ENCODE assay signal across 2 cellular contexts in the genomic region with DNA sequence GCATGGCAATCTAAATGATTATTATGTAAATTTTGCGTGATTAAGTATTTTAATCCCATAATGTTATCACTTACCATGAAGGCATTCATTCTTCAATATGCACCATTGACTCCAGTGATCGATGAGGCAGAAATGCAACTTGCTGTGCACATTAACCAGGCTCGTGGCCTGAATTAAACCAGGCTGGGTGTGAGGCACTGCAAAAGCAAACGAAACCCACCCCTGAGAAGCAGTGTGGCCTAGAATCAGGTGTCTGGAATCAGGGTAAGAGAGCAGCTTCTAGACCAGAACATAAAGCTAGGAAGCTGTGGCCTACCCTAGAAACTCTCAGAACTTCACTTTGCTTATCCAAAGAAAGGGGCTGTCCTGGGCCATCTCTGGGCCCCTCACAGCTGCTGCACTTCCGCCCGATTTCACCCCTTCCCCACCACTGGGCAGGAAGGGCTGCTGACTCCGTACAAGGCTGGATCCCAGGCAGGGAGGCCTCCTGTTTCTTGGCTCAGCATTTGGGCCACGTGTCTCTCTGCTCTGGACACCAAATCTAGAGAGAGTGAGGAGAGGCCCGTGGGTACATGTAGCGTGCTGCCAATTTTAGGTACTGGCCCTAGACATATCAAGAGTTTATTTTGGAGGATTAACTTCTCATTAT.
TF ChIP-seq lines count a peak whose summit lies in the region.

No MANE protein-coding gene starts in this region.

TF ChIP-seq in SK-N-SH, 30 proteins besides CTCF, POLR2A, EP300 and RAD21 (continued from another document):
- TF ChIP-seq, protein P1, sequence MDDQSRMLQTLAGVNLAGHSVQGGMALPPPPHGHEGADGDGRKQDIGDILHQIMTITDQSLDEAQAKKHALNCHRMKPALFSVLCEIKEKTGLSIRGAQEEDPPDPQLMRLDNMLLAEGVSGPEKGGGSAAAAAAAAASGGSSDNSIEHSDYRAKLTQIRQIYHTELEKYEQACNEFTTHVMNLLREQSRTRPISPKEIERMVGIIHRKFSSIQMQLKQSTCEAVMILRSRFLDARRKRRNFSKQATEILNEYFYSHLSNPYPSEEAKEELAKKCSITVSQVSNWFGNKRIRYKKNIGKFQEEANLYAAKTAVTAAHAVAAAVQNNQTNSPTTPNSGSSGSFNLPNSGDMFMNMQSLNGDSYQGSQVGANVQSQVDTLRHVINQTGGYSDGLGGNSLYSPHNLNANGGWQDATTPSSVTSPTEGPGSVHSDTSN (IDR thresholded peaks at IDR 0.05) = no peak
- TF ChIP-seq YY1 (IDR thresholded peaks at IDR 0.05; ENCODE audit: low read depth) (no peak), MXI1 (IDR thresholded peaks at IDR 0.05; ENCODE audit: low read depth, low read length) (no peak), RCOR1 (IDR thresholded peaks at IDR 0.05; ENCODE audit: low read length) (no peak), ELF1 (IDR thresholded peaks at IDR 0.05) (no peak), TAF1 (IDR thresholded peaks at IDR 0.05; ENCODE audit: borderline replicate concordance, low read depth, low read length) (no peak), TCF12 (IDR thresholded peaks at IDR 0.05) (no peak), POLR2AphosphoS5 (IDR thresholded peaks at IDR 0.05; ENCODE audit: low read depth, low read length) (no peak), TEAD4 (IDR thresholded peaks at IDR 0.05; ENCODE audit: borderline replicate concordance, insufficient read depth) (no peak), RFX5 (IDR thresholded peaks at IDR 0.05; ENCODE audit: low read length) (no peak), GABPA (IDR thresholded peaks at IDR 0.05; ENCODE audit: low read depth) (no peak), JUND (IDR thresholded peaks at IDR 0.05) (no peak)
- TF ChIP-seq, protein P2, sequence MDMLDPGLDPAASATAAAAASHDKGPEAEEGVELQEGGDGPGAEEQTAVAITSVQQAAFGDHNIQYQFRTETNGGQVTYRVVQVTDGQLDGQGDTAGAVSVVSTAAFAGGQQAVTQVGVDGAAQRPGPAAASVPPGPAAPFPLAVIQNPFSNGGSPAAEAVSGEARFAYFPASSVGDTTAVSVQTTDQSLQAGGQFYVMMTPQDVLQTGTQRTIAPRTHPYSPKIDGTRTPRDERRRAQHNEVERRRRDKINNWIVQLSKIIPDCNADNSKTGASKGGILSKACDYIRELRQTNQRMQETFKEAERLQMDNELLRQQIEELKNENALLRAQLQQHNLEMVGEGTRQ (IDR thresholded peaks at IDR 0.05; ENCODE audit: borderline replicate concordance, low read depth, low read length) = no peak
- TF ChIP-seq, protein P3, sequence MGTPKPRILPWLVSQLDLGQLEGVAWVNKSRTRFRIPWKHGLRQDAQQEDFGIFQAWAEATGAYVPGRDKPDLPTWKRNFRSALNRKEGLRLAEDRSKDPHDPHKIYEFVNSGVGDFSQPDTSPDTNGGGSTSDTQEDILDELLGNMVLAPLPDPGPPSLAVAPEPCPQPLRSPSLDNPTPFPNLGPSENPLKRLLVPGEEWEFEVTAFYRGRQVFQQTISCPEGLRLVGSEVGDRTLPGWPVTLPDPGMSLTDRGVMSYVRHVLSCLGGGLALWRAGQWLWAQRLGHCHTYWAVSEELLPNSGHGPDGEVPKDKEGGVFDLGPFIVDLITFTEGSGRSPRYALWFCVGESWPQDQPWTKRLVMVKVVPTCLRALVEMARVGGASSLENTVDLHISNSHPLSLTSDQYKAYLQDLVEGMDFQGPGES (IDR thresholded peaks at IDR 0.05; ENCODE audit: low read depth, low read length) = no peak
- TF ChIP-seq, protein P4, sequence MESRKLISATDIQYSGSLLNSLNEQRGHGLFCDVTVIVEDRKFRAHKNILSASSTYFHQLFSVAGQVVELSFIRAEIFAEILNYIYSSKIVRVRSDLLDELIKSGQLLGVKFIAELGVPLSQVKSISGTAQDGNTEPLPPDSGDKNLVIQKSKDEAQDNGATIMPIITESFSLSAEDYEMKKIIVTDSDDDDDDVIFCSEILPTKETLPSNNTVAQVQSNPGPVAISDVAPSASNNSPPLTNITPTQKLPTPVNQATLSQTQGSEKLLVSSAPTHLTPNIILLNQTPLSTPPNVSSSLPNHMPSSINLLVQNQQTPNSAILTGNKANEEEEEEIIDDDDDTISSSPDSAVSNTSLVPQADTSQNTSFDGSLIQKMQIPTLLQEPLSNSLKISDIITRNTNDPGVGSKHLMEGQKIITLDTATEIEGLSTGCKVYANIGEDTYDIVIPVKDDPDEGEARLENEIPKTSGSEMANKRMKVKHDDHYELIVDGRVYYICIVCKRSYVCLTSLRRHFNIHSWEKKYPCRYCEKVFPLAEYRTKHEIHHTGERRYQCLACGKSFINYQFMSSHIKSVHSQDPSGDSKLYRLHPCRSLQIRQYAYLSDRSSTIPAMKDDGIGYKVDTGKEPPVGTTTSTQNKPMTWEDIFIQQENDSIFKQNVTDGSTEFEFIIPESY (IDR thresholded peaks at IDR 0.05; ENCODE audit: borderline replicate concordance, low read depth) = no peak
TF ChIP-seq in SK-N-SH: peak in this region for 0.

TF ChIP-seq in SK-N-SH treated with all-trans-retinoic acid at 6 μM for 48 hours, 23 proteins besides CTCF, POLR2A, EP300 and RAD21 (continued from another document):
- TF ChIP-seq TOX (CRISPR knock-in tag; IDR thresholded peaks at IDR 0.05; ENCODE audit: borderline replicate concordance) (no peak), ESRRG (CRISPR knock-in tag; IDR thresholded peaks at IDR 0.05) (no peak), SNAI2 (CRISPR knock-in tag; IDR thresholded peaks at IDR 0.05) (no peak), GLIS3 (CRISPR knock-in tag; IDR thresholded peaks at IDR 0.05) (no peak), ZC3H10 (CRISPR knock-in tag; IDR thresholded peaks at IDR 0.05) (no peak), ZNF565 (CRISPR knock-in tag; conservative IDR thresholded peaks at IDR 0.05; ENCODE audit: low read depth) (no peak), OSR1 (CRISPR knock-in tag; IDR thresholded peaks at IDR 0.05) (no peak), ZNF70 (CRISPR knock-in tag; IDR thresholded peaks at IDR 0.05) (no peak), CSDC2 (CRISPR knock-in tag; IDR thresholded peaks at IDR 0.05) (no peak), ZFP30 (CRISPR knock-in tag; IDR thresholded peaks at IDR 0.05) (no peak), ARNTL (CRISPR knock-in tag; IDR thresholded peaks at IDR 0.05; ENCODE audit: borderline replicate concordance, low read depth) (no peak), ISL1 (CRISPR knock-in tag; IDR thresholded peaks at IDR 0.05) (no peak)
- TF ChIP-seq, protein P5, sequence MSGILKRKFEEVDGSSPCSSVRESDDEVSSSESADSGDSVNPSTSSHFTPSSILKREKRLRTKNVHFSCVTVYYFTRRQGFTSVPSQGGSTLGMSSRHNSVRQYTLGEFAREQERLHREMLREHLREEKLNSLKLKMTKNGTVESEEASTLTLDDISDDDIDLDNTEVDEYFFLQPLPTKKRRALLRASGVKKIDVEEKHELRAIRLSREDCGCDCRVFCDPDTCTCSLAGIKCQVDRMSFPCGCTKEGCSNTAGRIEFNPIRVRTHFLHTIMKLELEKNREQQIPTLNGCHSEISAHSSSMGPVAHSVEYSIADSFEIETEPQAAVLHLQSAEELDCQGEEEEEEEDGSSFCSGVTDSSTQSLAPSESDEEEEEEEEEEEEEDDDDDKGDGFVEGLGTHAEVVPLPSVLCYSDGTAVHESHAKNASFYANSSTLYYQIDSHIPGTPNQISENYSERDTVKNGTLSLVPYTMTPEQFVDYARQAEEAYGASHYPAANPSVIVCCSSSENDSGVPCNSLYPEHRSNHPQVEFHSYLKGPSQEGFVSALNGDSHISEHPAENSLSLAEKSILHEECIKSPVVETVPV (CRISPR knock-in tag; IDR thresholded peaks at IDR 0.05) = no peak
- TF ChIP-seq, protein P6, sequence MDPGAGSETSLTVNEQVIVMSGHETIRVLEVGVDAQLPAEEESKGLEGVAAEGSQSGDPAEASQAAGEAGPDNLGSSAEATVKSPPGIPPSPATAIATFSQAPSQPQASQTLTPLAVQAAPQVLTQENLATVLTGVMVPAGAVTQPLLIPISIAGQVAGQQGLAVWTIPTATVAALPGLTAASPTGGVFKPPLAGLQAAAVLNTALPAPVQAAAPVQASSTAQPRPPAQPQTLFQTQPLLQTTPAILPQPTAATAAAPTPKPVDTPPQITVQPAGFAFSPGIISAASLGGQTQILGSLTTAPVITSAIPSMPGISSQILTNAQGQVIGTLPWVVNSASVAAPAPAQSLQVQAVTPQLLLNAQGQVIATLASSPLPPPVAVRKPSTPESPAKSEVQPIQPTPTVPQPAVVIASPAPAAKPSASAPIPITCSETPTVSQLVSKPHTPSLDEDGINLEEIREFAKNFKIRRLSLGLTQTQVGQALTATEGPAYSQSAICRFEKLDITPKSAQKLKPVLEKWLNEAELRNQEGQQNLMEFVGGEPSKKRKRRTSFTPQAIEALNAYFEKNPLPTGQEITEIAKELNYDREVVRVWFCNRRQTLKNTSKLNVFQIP (CRISPR knock-in tag; IDR thresholded peaks at IDR 0.05; ENCODE audit: borderline replicate concordance, low read depth) = no peak
